9 cellular contexts compared by ENCODE assay signal in the genomic region with DNA sequence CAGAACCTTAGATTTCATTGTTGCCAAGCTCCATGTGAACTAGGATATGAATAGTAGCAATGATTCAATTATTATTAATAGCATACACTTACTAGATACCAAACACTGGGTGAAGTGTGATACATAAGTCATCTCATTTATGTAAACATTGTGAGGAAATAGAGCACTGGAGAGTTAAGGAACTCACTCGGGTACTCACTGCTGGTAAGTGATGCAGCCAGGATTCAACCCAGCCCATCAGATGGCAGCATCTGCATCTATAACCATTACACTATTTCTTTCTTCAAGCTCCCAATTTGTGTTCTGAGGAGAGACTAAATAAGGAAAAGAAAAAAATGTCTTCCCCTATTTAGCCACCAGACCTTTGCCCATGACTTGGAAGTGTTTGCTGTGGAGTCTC. TPM values are rescaled to one million over a fixed set of nuclear protein-coding genes. Genes with fewer than 3 reads are reported as not detected.
DNase-seq lines count a peak whose midpoint lies in the region; ATAC-seq and TF ChIP-seq lines count a peak whose summit lies in the region.
"Had no signal": no experiment of that assay in that cellular context is flagged by ENCODE, and none has a peak within 500 bp of the region (broad histone marks: within the 10 kb centered on the region; RNA-seq: fewer than 3 reads in every experiment).

No MANE protein-coding gene starts in this region.

- H3K27me3 ChIP-seq in IMR-90 (ENCODE audit: control insufficient read depth, insufficient read depth, low read length) (no peaks in the 10 kb centered on the region), left lung (no peaks in the 10 kb centered on the region)
- H3K27me3 ChIP-seq: SJCRH30 had no signal

- no peak overlapping the region for H2AK9ac ChIP-seq in IMR-90 (replicated peaks; ENCODE audit: low read depth, low read length, poor library complexity)

- H4K91ac ChIP-seq in IMR-90 (ENCODE audit: insufficient read depth, low read depth, low read length): no peak overlapping the region

- TF ChIP-seq POLR2A in IMR-90 (IDR thresholded peaks at IDR 0.05; ENCODE audit: low read depth, low read length): no peak

- no peaks in the 10 kb centered on the region for H4K20me1 ChIP-seq in IMR-90 (ENCODE audit: insufficient read depth, low read length)

- H3K23ac ChIP-seq in IMR-90 (ENCODE audit: low read depth, low read length): no peak overlapping the region

- no peaks in the 10 kb centered on the region for H3K79me1 ChIP-seq in IMR-90 (ENCODE audit: low read depth in 1 of 2, low read length in 2 of 2)

- H3K9ac ChIP-seq in IMR-90 (ENCODE audit: low read depth, low read length): no peak overlapping the region

- H2AK5ac ChIP-seq in IMR-90 (ENCODE audit: low read depth, low read length): no peak overlapping the region

- TF ChIP-seq CTCF in IMR-90 (conservative IDR thresholded peaks at IDR 0.05; ENCODE audit: low read depth, low read length) (peak; percentile 64), left lung (IDR thresholded peaks at IDR 0.05) (no peak)

- H3K4me3 ChIP-seq in IMR-90 (ENCODE audit: insufficient read depth, low read depth, low read length) (no peak overlapping the region), left lung (no peak overlapping the region)
- H3K4me3 ChIP-seq: SJCRH30 had no signal

- H3K4me1 ChIP-seq in IMR-90 (ENCODE audit: control insufficient read depth, insufficient read depth, low read length) (no peaks in the 10 kb centered on the region), left lung (no peaks in the 10 kb centered on the region)
- H3K4me1 ChIP-seq: SJCRH30 had no signal

- no peak overlapping the region for H4K8ac ChIP-seq in IMR-90 (ENCODE audit: low read depth in 2 of 2, low read length in 2 of 2)

- H3K9me1 ChIP-seq in IMR-90 (ENCODE audit: insufficient read depth, low read length): no peaks in the 10 kb centered on the region

- no peak overlapping the region for H3K4me2 ChIP-seq in IMR-90 (ENCODE audit: low read depth, low read length)

- no CpG with 5 or more reads among the region's 1 CpG for WGBS in IMR-90 (ENCODE audit: extremely low coverage in 2 of 2, insufficient read length in 1 of 2), 2 experiments

- no TSS peak for BruUV-seq in IMR-90 (replicated peaks; lab: Mats Ljungman, UMichigan)

- in situ Hi-C loops in IMR-90 (cut with MboI; ENCODE audit: low sequenced_read_pairs): loop anchor here (5.0 kb wide), 1 partner anchor 418 kb away; no protein-coding TSS in a partner anchor
- in situ Hi-C loops in G401 (cut with HindIII; ENCODE audit: low sequenced_read_pairs): no loop called here

- intact Hi-C loops in IMR-90 (cut with micrococcal nuclease) (loop anchor here (1.0 to 2.0 kb wide), 2 partner anchors 267 to 415 kb away; a partner anchor contains a TSS), left lung (cut with DNase I) (no loop called here)

- H3K14ac ChIP-seq in IMR-90 (replicated peaks; ENCODE audit: low read depth, low read length): no peak overlapping the region

- peak; percentile 71 for TF ChIP-seq RAD21 in IMR-90 (IDR thresholded peaks at IDR 0.05; ENCODE audit: low read length)

- H3K56ac ChIP-seq in IMR-90 (ENCODE audit: extremely low read depth, insufficient read depth, low read length): no peak overlapping the region

- no peaks in the 10 kb centered on the region for H3K9me3 ChIP-seq in IMR-90 (ENCODE audit: control insufficient read depth, insufficient read depth, low read length)
- H3K9me3 ChIP-seq in left lung: no peaks in the 10 kb centered on the region
- H3K9me3 ChIP-seq: SJCRH30 had no signal

- no peak overlapping the region for H3K18ac ChIP-seq in IMR-90 (ENCODE audit: low read depth, low read length)

- H2BK20ac ChIP-seq in IMR-90 (ENCODE audit: low read depth, low read length): no peak overlapping the region

- peak; percentile 98 for ATAC-seq in IMR-90 (ENCODE audit: low read depth)
- ATAC-seq in left lung: peak; percentile 54

- DNase-seq in AG08396 (ENCODE audit: low spot score): peak; percentile 73
- peak; percentile 87 for DNase-seq in IMR-90
- peak; percentile 29 for DNase-seq in brain pericyte (ENCODE audit: low read depth, low spot score)
- no peak for DNase-seq in left lung
- DNase-seq in G401 (ENCODE audit: low spot score): no peak
- DNase-seq in kidney tubule cell (ENCODE audit: low spot score): no peak
- no peak for DNase-seq in NK-92 treated with Interleukin-12 subunit alpha and Interleukin-12 subunit beta, amount 100 ng/mL, for 24 hours (lab: John Stamatoyannopoulos, UW)
- no peak for DNase-seq in stimulated activated naive CD4-positive, alpha-beta T cell treated with Interleukin-2 at 50 U/mL for 16 hours (lab: John Stamatoyannopoulos, UW)
- DNase-seq: SJCRH30 had no signal

- POLR2A ChIA-PET in IMR-90 (lab: Charles Lee; ENCODE audit: unreplicated experiment): interaction anchor here (0.5 kb wide), 1 partner anchor 54 kb away, joined by 4 read pairs; no protein-coding TSS in a partner anchor

- H2AFZ ChIP-seq in IMR-90 (replicated peaks; ENCODE audit: low read length, poor library complexity): no peak overlapping the region

- CTCF ChIA-PET in IMR-90 (lab: Yijun Ruan, JAX): interaction anchor here (0.7 to 2.4 kb wide), 7 partner anchors 10 to 415 kb away, joined by 3 to 11 read pairs (median 6); a partner anchor contains a TSS

- H2BK120ac ChIP-seq in IMR-90 (ENCODE audit: low read depth, low read length): no peak overlapping the region

- dilution Hi-C loops in IMR-90 (cut with HindIII; ENCODE audit: low sequenced_read_pairs, unreplicated experiment): no loop called here

- no peak overlapping the region for H4K5ac ChIP-seq in IMR-90 (ENCODE audit: low read depth, low read length)

- H3K27ac ChIP-seq in IMR-90 (ENCODE audit: insufficient read depth, low read length) (no peak overlapping the region), left lung (no peak overlapping the region)
- H3K27ac ChIP-seq: SJCRH30 had no signal

- H2BK15ac ChIP-seq in IMR-90 (ENCODE audit: low read depth, low read length): no peak overlapping the region

- no peaks in the 10 kb centered on the region for H3K36me3 ChIP-seq in IMR-90 (ENCODE audit: control insufficient read depth, insufficient read depth, low read length)
- no peaks in the 10 kb centered on the region for H3K36me3 ChIP-seq in left lung
- H3K36me3 ChIP-seq: SJCRH30 had no signal

- H3K4ac ChIP-seq in IMR-90 (ENCODE audit: low read depth, low read length): no peak overlapping the region

- H2BK5ac ChIP-seq in IMR-90 (ENCODE audit: low read depth, low read length, poor library complexity, severe bottlenecking): no peak overlapping the region

TF ChIP-seq in IMR-90, 13 proteins besides CTCF, POLR2A, EP300 and RAD21:
- TF ChIP-seq SMC3 (IDR thresholded peaks at IDR 0.05; ENCODE audit: low read depth, low read length): peak; percentile 63
- peak; percentile 47 for TF ChIP-seq CEBPB (IDR thresholded peaks at IDR 0.05; ENCODE audit: low read depth, low read length)
- no peak for TF ChIP-seq RCOR1 (IDR thresholded peaks at IDR 0.05; ENCODE audit: insufficient replicate concordance, low read length)

RNA-seq across cellular contexts. Expression of a gene that starts 10.2 kb away (rescaled TPM):
- total RNA-seq in IMR-90 (2012; rRNA removed): 27.8 and 53.0 TPM in 2 replicates
- 28.2 and 31.8 TPM in 2 replicates for polyA plus RNA-seq in IMR-90 (2012; rRNA removed)
- 14.0 and 21.5 TPM in 2 replicates for polyA plus RNA-seq in IMR-90 (2012; cell fraction: cytosol; rRNA removed)
- polyA plus RNA-seq in IMR-90 (2012; cell fraction: nucleus; rRNA removed; ENCODE audit: low replicate concordance): 10.9 and 36.2 TPM in 2 replicates
- 10 to 100 TPM; 32.2 to 39.7 TPM for total RNA-seq in left lung
- total RNA-seq in G401 (2014; rRNA removed; shearing (Covaris generic)): 81.4 and 92.4 TPM in 2 replicates

RNA-seq across cellular contexts. Expression of a gene that starts 38.8 kb away (rescaled TPM):
- total RNA-seq in IMR-90 (2012; rRNA removed) (12.2 and 12.5 TPM in 2 replicates), left lung (10 to 100 TPM; 11.8 to 12.0 TPM)
- 12.2 TPM in 2 replicates for polyA plus RNA-seq in IMR-90 (2012; rRNA removed)
- 7.1 and 14.7 TPM in 2 replicates for polyA plus RNA-seq in IMR-90 (2012; cell fraction: cytosol; rRNA removed)
- polyA plus RNA-seq in IMR-90 (2012; cell fraction: nucleus; rRNA removed; ENCODE audit: low replicate concordance): 7.7 and 13.5 TPM in 2 replicates
- 3.1 and 4.3 TPM in 2 replicates for total RNA-seq in G401 (2014; rRNA removed; shearing (Covaris generic))

RNA-seq across cellular contexts. Expression of a gene that starts 39.1 kb away (rescaled TPM):
- 2.2 and 2.7 TPM in 2 replicates for total RNA-seq in IMR-90 (2012; rRNA removed)
- polyA plus RNA-seq in IMR-90 (2012; rRNA removed): 10.4 and 11.3 TPM in 2 replicates
- polyA plus RNA-seq in IMR-90 (2012; cell fraction: cytosol; rRNA removed): 6.7 and 7.5 TPM in 2 replicates
- 34.8 and 58.2 TPM in 2 replicates for polyA plus RNA-seq in IMR-90 (2012; cell fraction: nucleus; rRNA removed; ENCODE audit: low replicate concordance)
- 1 to 10 TPM; 7.4 to 8.0 TPM for total RNA-seq in left lung
- 7.5 and 12.7 TPM in 2 replicates for total RNA-seq in G401 (2014; rRNA removed; shearing (Covaris generic))

Comparison
In these comparisons a context has a peak if more than half of its experiments do, and no peak if none do; other contexts are left out.
1. DNase-seq: peak in AG08396 (single experiment), IMR-90 (single experiment) and brain pericyte (single experiment); none in left lung (0 of 2), G401 (single experiment), kidney tubule cell (single experiment), NK-92 treated with Interleukin-12 subunit alpha and Interleukin-12 subunit beta, amount 100 ng/mL, for 24 hours (single experiment) and stimulated activated naive CD4-positive, alpha-beta T cell treated with Interleukin-2 at 50 U/mL for 16 hours (single experiment).